ENCODE assay signal across 1 cellular context in genomic region chr3:149386299-149386606, GRCh38.
TF ChIP-seq lines count a peak whose summit lies in the region.

No MANE protein-coding gene starts in this region.

TF ChIP-seq in HepG2, 621 proteins besides CTCF, POLR2A, EP300 and RAD21 (continued from another document and continues in another):
- TF ChIP-seq HNF1A (IDR thresholded peaks at IDR 0.05; ENCODE audit: low read depth) (no peak), HNF1A (CRISPR knock-in tag; IDR thresholded peaks at IDR 0.05; ENCODE audit: borderline replicate concordance) (no peak), SP1 (IDR thresholded peaks at IDR 0.05) (no peak), SP1 (CRISPR knock-in tag; IDR thresholded peaks at IDR 0.05) (no peak), ATF6 (CRISPR knock-in tag; conservative IDR thresholded peaks at IDR 0.05) (no peak), ATRX (CRISPR knock-in tag; IDR thresholded peaks at IDR 0.05; ENCODE audit: borderline replicate concordance) (no peak), ZNF329 (CRISPR knock-in tag; IDR thresholded peaks at IDR 0.05; ENCODE audit: low read depth) (0 out of 2 replicates have a peak, but pooled peaks have one; percentile 20), ZNF326 (CRISPR knock-in tag; IDR thresholded peaks at IDR 0.05; ENCODE audit: borderline replicate concordance) (no peak), YY1 (IDR thresholded peaks at IDR 0.05; ENCODE audit: insufficient read depth, insufficient replicate concordance, low read depth, low read length) (no peak), TBX2 (CRISPR knock-in tag; IDR thresholded peaks at IDR 0.05; ENCODE audit: borderline replicate concordance) (no peak), HHEX (CRISPR knock-in tag; IDR thresholded peaks at IDR 0.05) (no peak), KLF6 (CRISPR knock-in tag; IDR thresholded peaks at IDR 0.05) (0 out of 2 replicates have a peak, but pooled peaks have one; percentile 9), ZNF446 (CRISPR knock-in tag; IDR thresholded peaks at IDR 0.05) (no peak), MEIS1 (CRISPR knock-in tag; IDR thresholded peaks at IDR 0.05; ENCODE audit: borderline replicate concordance) (no peak), RFXANK (CRISPR knock-in tag; IDR thresholded peaks at IDR 0.05) (no peak), HMG20B (CRISPR knock-in tag; conservative IDR thresholded peaks at IDR 0.05) (no peak), NFE2L2 (IDR thresholded peaks at IDR 0.05; ENCODE audit: low read length) (no peak), PAWR (CRISPR knock-in tag; IDR thresholded peaks at IDR 0.05; ENCODE audit: borderline replicate concordance) (no peak), CBX5 (CRISPR knock-in tag; IDR thresholded peaks at IDR 0.05; ENCODE audit: borderline replicate concordance) (no peak), SMARCE1 (IDR thresholded peaks at IDR 0.05; ENCODE audit: borderline replicate concordance) (no peak), BORCS8-MEF2B (CRISPR knock-in tag; IDR thresholded peaks at IDR 0.05) (no peak), ETV6 (CRISPR knock-in tag; conservative IDR thresholded peaks at IDR 0.05) (no peak), ZNF841 (CRISPR knock-in tag; IDR thresholded peaks at IDR 0.05; ENCODE audit: borderline replicate concordance) (no peak), SIN3B (IDR thresholded peaks at IDR 0.05; ENCODE audit: low read length) (no peak), DBP (CRISPR knock-in tag; IDR thresholded peaks at IDR 0.05; ENCODE audit: not compliant biosample characterization) (no peak), ZFP41 (CRISPR knock-in tag; IDR thresholded peaks at IDR 0.05; ENCODE audit: borderline replicate concordance) (no peak), ZNF570 (CRISPR knock-in tag; IDR thresholded peaks at IDR 0.05; ENCODE audit: borderline replicate concordance) (no peak), TOE1 (CRISPR knock-in tag; IDR thresholded peaks at IDR 0.05) (no peak), JUND (CRISPR knock-in tag; IDR thresholded peaks at IDR 0.05) (no peak), ZNF580 (CRISPR knock-in tag; IDR thresholded peaks at IDR 0.05; ENCODE audit: borderline replicate concordance, low read depth) (no peak), SALL2 (CRISPR knock-in tag; IDR thresholded peaks at IDR 0.05) (no peak), ZFP37 (CRISPR knock-in tag; IDR thresholded peaks at IDR 0.05; ENCODE audit: borderline replicate concordance) (no peak), ZMAT3 (CRISPR knock-in tag; conservative IDR thresholded peaks at IDR 0.05) (no peak), ZBTB7B (CRISPR knock-in tag; IDR thresholded peaks at IDR 0.05) (no peak), ZNF230 (CRISPR knock-in tag; IDR thresholded peaks at IDR 0.05) (no peak), ZNF639 (CRISPR knock-in tag; conservative IDR thresholded peaks at IDR 0.05) (0 out of 2 replicates have a peak, but pooled peaks have one; percentile 12), NFYB (CRISPR knock-in tag; IDR thresholded peaks at IDR 0.05) (no peak), ZNF577 (CRISPR knock-in tag; IDR thresholded peaks at IDR 0.05; ENCODE audit: borderline replicate concordance, low read depth) (no peak), ATF3 (CRISPR knock-in tag; IDR thresholded peaks at IDR 0.05) (no peak)
- TF ChIP-seq, protein P1, sequence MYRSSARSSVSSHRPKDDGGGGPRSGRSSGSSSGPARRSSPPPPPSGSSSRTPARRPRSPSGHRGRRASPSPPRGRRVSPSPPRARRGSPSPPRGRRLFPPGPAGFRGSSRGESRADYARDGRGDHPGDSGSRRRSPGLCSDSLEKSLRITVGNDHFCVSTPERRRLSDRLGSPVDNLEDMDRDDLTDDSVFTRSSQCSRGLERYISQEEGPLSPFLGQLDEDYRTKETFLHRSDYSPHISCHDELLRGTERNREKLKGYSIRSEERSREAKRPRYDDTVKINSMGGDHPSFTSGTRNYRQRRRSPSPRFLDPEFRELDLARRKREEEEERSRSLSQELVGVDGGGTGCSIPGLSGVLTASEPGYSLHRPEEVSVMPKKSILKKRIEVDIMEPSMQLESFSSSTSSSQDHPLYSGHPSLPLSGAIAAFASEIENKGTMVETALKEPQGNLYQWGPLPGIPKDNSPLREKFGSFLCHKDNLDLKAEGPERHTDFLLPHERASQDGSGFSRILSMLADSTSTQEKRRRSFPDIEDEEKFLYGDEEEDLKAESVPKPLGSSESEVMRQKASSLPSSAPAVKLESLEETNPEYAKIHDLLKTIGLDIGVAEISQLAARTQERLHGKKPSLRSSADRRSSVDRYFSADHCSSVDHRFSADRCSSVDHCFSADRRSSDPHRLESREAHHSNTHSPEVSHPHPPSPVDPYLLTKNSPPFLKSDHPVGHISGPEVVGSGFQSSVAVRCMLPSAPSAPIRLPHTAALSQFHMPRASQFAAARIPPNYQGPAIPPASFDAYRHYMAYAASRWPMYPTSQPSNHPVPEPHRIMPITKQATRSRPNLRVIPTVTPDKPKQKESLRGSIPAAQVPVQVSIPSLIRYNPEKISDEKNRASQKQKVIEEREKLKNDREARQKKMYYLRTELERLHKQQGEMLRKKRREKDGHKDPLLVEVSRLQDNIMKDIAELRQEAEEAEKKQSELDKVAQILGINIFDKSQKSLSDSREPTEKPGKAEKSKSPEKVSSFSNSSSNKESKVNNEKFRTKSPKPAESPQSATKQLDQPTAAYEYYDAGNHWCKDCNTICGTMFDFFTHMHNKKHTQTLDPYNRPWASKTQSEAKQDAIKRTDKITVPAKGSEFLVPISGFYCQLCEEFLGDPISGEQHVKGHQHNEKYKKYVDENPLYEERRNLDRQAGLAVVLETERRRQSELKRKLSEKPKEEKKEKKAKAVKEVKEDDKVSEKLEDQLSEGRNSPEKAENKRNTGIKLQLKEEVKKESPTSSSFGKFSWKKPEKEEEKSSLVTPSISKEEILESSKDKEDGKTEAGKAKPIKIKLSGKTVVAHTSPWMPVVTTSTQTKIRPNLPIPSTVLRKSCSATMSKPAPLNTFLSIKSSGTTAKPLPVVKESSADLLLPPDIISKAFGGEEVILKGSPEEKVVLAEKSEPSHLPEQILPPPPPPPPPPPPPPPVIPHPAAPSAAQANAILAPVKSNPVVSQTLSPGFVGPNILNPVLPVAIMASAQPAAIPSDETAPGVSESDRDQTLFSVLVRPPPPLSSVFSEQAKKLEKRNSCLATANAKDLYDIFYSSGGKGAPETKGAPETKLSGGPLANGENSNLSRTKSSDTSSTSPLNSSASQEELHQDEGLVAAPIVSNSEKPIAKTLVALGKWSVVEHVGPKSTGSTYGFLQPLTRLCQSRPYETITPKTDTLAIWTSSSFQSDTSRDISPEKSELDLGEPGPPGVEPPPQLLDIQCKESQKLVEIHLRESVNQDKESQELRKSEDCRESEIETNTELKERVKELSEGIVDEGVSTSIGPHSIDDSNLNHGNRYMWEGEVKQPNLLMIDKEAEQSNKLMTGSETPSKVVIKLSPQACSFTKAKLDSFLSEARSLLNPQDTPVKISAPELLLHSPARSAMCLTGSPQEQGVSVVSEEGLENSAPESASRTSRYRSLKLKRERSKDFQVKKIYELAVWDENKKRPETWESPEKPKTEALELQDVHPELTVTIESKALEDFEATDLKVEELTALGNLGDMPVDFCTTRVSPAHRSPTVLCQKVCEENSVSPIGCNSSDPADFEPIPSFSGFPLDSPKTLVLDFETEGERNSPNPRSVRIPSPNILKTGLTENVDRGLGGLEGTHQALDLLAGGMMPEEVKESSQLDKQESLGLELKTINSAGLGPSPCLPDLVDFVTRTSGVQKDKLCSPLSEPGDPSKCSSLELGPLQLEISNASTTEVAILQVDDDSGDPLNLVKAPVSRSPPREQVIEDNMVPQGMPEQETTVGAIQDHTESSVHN (CRISPR knock-in tag; IDR thresholded peaks at IDR 0.05) = no peak
- TF ChIP-seq, protein P2, sequence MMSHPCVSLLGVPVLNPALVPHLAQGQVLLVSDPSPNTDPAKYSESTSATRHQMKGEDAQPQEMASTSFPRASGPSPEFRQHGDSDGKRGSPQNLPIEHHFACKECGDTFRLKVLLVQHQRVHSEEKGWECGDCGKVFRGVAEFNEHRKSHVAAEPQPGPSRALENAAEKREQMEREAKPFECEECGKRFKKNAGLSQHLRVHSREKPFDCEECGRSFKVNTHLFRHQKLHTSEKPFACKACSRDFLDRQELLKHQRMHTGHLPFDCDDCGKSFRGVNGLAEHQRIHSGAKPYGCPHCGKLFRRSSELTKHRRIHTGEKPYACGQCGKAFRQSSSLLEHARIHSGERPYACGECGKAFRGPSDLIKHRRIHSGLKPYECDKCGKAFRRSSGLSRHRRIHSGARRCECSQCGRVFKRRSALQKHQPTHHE (CRISPR knock-in tag; IDR thresholded peaks at IDR 0.05; ENCODE audit: borderline replicate concordance) = no peak
- TF ChIP-seq, protein P3, sequence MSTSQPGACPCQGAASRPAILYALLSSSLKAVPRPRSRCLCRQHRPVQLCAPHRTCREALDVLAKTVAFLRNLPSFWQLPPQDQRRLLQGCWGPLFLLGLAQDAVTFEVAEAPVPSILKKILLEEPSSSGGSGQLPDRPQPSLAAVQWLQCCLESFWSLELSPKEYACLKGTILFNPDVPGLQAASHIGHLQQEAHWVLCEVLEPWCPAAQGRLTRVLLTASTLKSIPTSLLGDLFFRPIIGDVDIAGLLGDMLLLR (CRISPR knock-in tag; IDR thresholded peaks at IDR 0.05) = no peak
- TF ChIP-seq, protein P4, sequence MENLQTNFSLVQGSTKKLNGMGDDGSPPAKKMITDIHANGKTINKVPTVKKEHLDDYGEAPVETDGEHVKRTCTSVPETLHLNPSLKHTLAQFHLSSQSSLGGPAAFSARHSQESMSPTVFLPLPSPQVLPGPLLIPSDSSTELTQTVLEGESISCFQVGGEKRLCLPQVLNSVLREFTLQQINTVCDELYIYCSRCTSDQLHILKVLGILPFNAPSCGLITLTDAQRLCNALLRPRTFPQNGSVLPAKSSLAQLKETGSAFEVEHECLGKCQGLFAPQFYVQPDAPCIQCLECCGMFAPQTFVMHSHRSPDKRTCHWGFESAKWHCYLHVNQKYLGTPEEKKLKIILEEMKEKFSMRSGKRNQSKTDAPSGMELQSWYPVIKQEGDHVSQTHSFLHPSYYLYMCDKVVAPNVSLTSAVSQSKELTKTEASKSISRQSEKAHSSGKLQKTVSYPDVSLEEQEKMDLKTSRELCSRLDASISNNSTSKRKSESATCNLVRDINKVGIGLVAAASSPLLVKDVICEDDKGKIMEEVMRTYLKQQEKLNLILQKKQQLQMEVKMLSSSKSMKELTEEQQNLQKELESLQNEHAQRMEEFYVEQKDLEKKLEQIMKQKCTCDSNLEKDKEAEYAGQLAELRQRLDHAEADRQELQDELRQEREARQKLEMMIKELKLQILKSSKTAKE (CRISPR knock-in tag; IDR thresholded peaks at IDR 0.05; ENCODE audit: borderline replicate concordance) = no peak
